ENCODE assay signal across 15 cellular contexts in the genomic region with DNA sequence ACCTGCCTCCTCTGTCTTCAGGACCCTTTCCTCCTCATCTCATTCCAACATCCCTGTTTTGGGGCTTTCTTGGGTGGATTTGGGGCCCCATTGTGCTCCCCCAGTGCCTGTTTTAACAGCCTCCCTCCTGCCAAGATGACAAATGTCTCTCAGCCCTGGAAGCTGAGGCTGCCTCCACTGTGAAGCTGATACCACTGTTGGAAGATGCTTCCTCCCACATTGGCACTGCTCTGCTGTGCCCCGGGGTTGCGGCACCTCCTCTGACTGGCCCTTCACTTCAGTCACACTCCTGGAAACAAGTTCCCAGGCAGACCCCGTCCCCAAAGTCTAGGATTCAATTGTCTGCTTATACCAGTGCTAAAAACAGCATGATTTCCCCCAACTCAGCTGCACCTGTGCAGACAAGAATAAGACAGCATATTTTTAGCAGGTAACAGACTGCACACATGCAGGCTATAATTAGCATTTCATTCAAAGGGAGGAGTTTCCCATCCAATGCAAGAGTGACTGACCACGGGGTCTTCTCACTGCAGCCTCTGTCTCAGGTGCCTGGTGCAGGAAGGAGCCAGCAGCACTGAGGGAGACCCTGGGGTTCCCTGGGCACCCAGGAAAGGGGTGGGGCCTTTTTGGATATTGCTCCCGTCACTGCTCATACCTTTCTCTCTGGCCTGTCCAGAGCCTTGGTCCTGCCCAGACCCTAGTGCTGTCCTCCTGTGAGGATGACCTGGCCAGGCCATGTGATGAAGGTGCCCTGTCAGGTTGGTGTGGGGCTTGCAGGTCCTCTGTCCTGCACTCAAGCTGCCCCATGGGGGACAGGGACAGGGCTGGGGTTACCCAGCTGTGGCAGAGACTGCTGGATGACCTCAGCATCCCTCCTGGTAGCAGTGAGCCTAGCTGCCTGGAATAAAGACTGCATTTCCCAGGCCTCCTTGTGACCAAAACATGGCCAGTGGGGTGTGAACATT. TPM values are rescaled to one million over a fixed set of nuclear protein-coding genes. Genes with fewer than 3 reads are reported as not detected.
DNase-seq lines count a peak whose midpoint lies in the region; FAIRE-seq and TF ChIP-seq lines count a peak whose summit lies in the region.
"Had no signal": no experiment of that assay in that cellular context is flagged by ENCODE, and none has a peak within 500 bp of the region (broad histone marks: within the 10 kb centered on the region; RNA-seq: fewer than 3 reads in every experiment).

No MANE protein-coding gene starts in this region.

- no peaks in the 10 kb centered on the region for H3K9me3 ChIP-seq in BLaER1
- H3K9me3 ChIP-seq in DOHH2 (ENCODE audit: control insufficient read depth, insufficient read depth, low read length): no peaks in the 10 kb centered on the region
- H3K9me3 ChIP-seq in keratinocyte (ENCODE audit: control insufficient read depth, low read depth, low read length): peaks cover 3% of the 10 kb centered on the region

- no peak overlapping the region for H2AFZ ChIP-seq in keratinocyte (ENCODE audit: control insufficient read depth, low read length)

- FAIRE-seq in keratinocyte (lab: Jason Lieb, UNC): peak; percentile 46

- CTCF ChIA-PET in RWPE1 (lab: Yijun Ruan, JAX): interaction anchor here (1.5 to 2.7 kb wide), 2 partner anchors 30 to 804 kb away, joined by 4 to 11 read pairs; no protein-coding TSS in a partner anchor

- H3K9me1 ChIP-seq in keratinocyte (ENCODE audit: control insufficient read depth, extremely low read depth, insufficient read depth, low read length): no peaks in the 10 kb centered on the region

- DNase-seq in RWPE1 (ENCODE audit: low spot score): no peak
- no peak for DNase-seq in keratinocyte (ENCODE audit: low read depth, low spot score)
- DNase-seq in activated CD4-positive, alpha-beta T cell treated with anti-CD3 and anti-CD28 coated beads, Interleukin-2, amount 50 U/mL, for 48 hours: no peak
- DNase-seq in NCI-H774 (lab: John Stamatoyannopoulos, UW): no peak
- no peak for DNase-seq in NOMO-1 treated with DMSO at 0.1 percent for 48 hours (lab: John Stamatoyannopoulos, UW; ENCODE audit: unreplicated experiment)
- no peak for DNase-seq in SHP77 (lab: John Stamatoyannopoulos, UW)
- DNase-seq: HFFc6, KG1, NCI-H1092 treated with DMSO at 0.1 percent for 48 hours, NCI-H1694, NCI-H2107, NCI-H446 treated with DMSO at 0.1 percent for 48 hours, Right ventricle myocardium superior had no signal

- H3K4me3 ChIP-seq in BLaER1: no peak overlapping the region
- H3K4me3 ChIP-seq in DOHH2 (ENCODE audit: low read length): peak overlapping the region; percentile 47
- no peak overlapping the region for H3K4me3 ChIP-seq in keratinocyte (ENCODE audit: control insufficient read depth in 2 of 3, extremely low read depth in 1 of 3, insufficient read depth in 2 of 3, low read depth in 1 of 3, low read length in 3 of 3)

- dilution Hi-C loops in keratinocyte (cut with MboI; ENCODE audit: extremely low pct_ligation_motif_present, low sequenced_read_pairs): no loop called here

- H3K27me3 ChIP-seq in BLaER1 (no peaks in the 10 kb centered on the region), DOHH2 (ENCODE audit: control insufficient read depth, low read length) (peaks cover 23% of the 10 kb centered on the region), keratinocyte (ENCODE audit: control insufficient read depth, extremely low read depth, insufficient read depth, low read length) (no peaks in the 10 kb centered on the region)

- H3K9me2 ChIP-seq in DOHH2 (replicated peaks; ENCODE audit: control insufficient read depth, low read length): no peaks in the 10 kb centered on the region

- H3K9ac ChIP-seq in BLaER1 (no peak overlapping the region), keratinocyte (ENCODE audit: control insufficient read depth, extremely low read depth, insufficient read depth, low read length) (peak overlapping the region; percentile 64)

- H3K36me3 ChIP-seq in BLaER1 (no peaks in the 10 kb centered on the region), DOHH2 (ENCODE audit: control insufficient read depth, low read length) (no peaks in the 10 kb centered on the region), keratinocyte (ENCODE audit: control insufficient read depth in 2 of 2, extremely low read depth in 1 of 2, insufficient read depth in 2 of 2, low read length in 2 of 2) (no peaks in the 10 kb centered on the region)

- H3F3A ChIP-seq in DOHH2 (ENCODE audit: control insufficient read depth, insufficient read depth): no peaks in the 10 kb centered on the region

- H3K79me2 ChIP-seq in DOHH2 (ENCODE audit: control insufficient read depth, low read length) (no peaks in the 10 kb centered on the region), keratinocyte (ENCODE audit: control insufficient read depth, insufficient read depth, low read length) (no peaks in the 10 kb centered on the region)

- POLR2A ChIA-PET in RWPE1 (lab: Yijun Ruan, JAX; ENCODE audit: low non-redundant PET): no interaction called here

- H3K4me2 ChIP-seq in BLaER1: peak overlapping the region; percentile 68
- peak overlapping the region; percentile 71 for H3K4me2 ChIP-seq in DOHH2 (ENCODE audit: low read length)
- peak overlapping the region; percentile 60 for H3K4me2 ChIP-seq in keratinocyte (ENCODE audit: control insufficient read depth, extremely low read depth, insufficient read depth, low read depth, low read length)

- H4K20me1 ChIP-seq in BLaER1 (no peaks in the 10 kb centered on the region), DOHH2 (ENCODE audit: control insufficient read depth, insufficient read depth, low read depth, low read length) (no peaks in the 10 kb centered on the region), keratinocyte (ENCODE audit: control insufficient read depth, extremely low read depth, insufficient read depth, low read length) (no peaks in the 10 kb centered on the region)

- H3K27ac ChIP-seq in BLaER1 (no peak overlapping the region), DOHH2 (ENCODE audit: low read depth, low read length) (peak overlapping the region; percentile 14; the same call in 1 of the 2 replicates), RWPE1 (peak overlapping the region; percentile 87), keratinocyte (ENCODE audit: control insufficient read depth, insufficient read depth, low read length) (peak overlapping the region; percentile 76)

- H3K4me1 ChIP-seq in BLaER1 (peaks cover 30% of the 10 kb centered on the region), DOHH2 (ENCODE audit: control insufficient read depth, low read length) (peaks cover 36% of the 10 kb centered on the region), keratinocyte (ENCODE audit: control insufficient read depth, extremely low read depth, insufficient read depth, low read length) (peaks cover 32% of the 10 kb centered on the region)

- TF ChIP-seq CTCF in DOHH2 (IDR thresholded peaks at IDR 0.05; ENCODE audit: low read depth, low read length, poor library complexity, severe bottlenecking) (no peak), RWPE1 (conservative IDR thresholded peaks at IDR 0.05; ENCODE audit: low read depth) (no peak), keratinocyte (optimal IDR thresholded peaks at IDR 0.05 in 1 of 3, IDR thresholded peaks at IDR 0.05 in 1 of 3, conservative IDR thresholded peaks at IDR 0.05 in 1 of 3; ENCODE audit: extremely low read depth in 1 of 3, insufficient read depth in 2 of 3, low read length in 3 of 3) (no peak)

RNA-seq across cellular contexts. Expression of a gene that starts 31.5 kb away (rescaled TPM):
- 52.2 to 93.9 TPM (median 64.4 TPM) in 3 replicates for polyA plus RNA-seq in keratinocyte
- 161 TPM for polyA plus RNA-seq in keratinocyte (2011; ENCODE audit: low read depth)
- 72.7 and 101 TPM in 2 replicates for polyA plus RNA-seq in keratinocyte (2011; cell fraction: cytosol; rRNA removed)
- 174 and 222 TPM in 2 replicates for polyA plus RNA-seq in keratinocyte (2011; cell fraction: nucleus; rRNA removed)
- polyA plus RNA-seq in keratinocyte (2012; ENCODE audit: low replicate concordance): 111 and 224 TPM in 2 replicates
- 125 to 387 TPM (median 155 TPM) in 3 replicates for polyA minus RNA-seq in keratinocyte
- polyA minus RNA-seq in keratinocyte (2011; cell fraction: cytosol; rRNA and poly(A)+ RNA removed): 139 TPM
- 253 and 279 TPM in 2 replicates for polyA minus RNA-seq in keratinocyte (2011; cell fraction: nucleus; rRNA and poly(A)+ RNA removed)
